ENCODE assay signal across 7 cellular contexts in genomic region chr20:50509923-50510705, GRCh38. TPM values are rescaled to one million over a fixed set of nuclear protein-coding genes. Genes with fewer than 3 reads are reported as not detected.
DNase-seq lines count a peak whose midpoint lies in the region; ATAC-seq and TF ChIP-seq lines count a peak whose summit lies in the region.

Gene PTPN1, plus strand, starts transcription at chr20:50510383. Its CDS starts 145 bp downstream, at chr20:50510528.

- TF ChIP-seq POLR2A in GM18505 (IDR thresholded peaks at IDR 0.05; ENCODE audit: borderline replicate concordance, extremely low read depth, insufficient read depth, insufficient read length): peak; percentile 99

- H3K4me3 ChIP-seq in astrocyte of the cerebellum (ENCODE audit: low read depth, low read length): peak within 1 kb of the TSS; percentile 95

- TF ChIP-seq CTCF in astrocyte of the cerebellum (IDR thresholded peaks at IDR 0.05; ENCODE audit: low read depth, low read length, missing control alignments): no peak

- DNase-seq in NCI-H2029 treated with DMSO at 0.1 percent for 48 hours (lab: John Stamatoyannopoulos, UW) (peak; percentile 84), T-helper 9 cell (peak; percentile 98), astrocyte of the cerebellum (ENCODE audit: low read depth) (peak; percentile 97), hepatic stellate cell (ENCODE audit: low spot score) (peak; percentile 95), renal cortical epithelial cell (ENCODE audit: low read depth) (peak; percentile 97)

- in situ Hi-C loops in astrocyte of the cerebellum (cut with HindIII; ENCODE audit: low sequenced_read_pairs): loop anchor here (5.0 kb wide), 1 partner anchor 52 kb away; no protein-coding TSS in a partner anchor

- ATAC-seq in GM18505 (IDR thresholded peaks at IDR 0.05; ENCODE audit: unreplicated experiment) (peak; percentile 89), HG02973 (IDR thresholded peaks at IDR 0.05; ENCODE audit: unreplicated experiment) (peak; percentile 76)

RNA-seq across cellular contexts. Expression of gene PTPN1, which starts in this region (rescaled TPM):
- total RNA-seq in renal cortical epithelial cell: 42.5 and 89.1 TPM in 2 replicates

Comparison
In these comparisons a context has a peak if more than half of its experiments do, and no peak if none do; other contexts are left out.
1. Peak in every context shown above with its lines: DNase-seq, ATAC-seq and H3K4me3 ChIP-seq.